8 cellular contexts compared by ENCODE assay signal in genomic region chr4:47686294-47686872, GRCh38.
A peak's percentile ranks its signal among the peaks of the same experiment; 100 is the strongest.
DNase-seq lines count a peak whose midpoint lies in the region; ATAC-seq, FAIRE-seq and TF ChIP-seq lines count a peak whose summit lies in the region.

No MANE protein-coding gene starts in this region.

- in situ Hi-C loops in ACHN (cut with HindIII; ENCODE audit: low pct_ligation_motif_present, low pct_unique_long_range_greater_than_20kb, low sequenced_read_pairs) (no loop called here), Panc1 (cut with HindIII; ENCODE audit: low pct_unique_long_range_greater_than_20kb, low sequenced_read_pairs) (no loop called here)

- intact Hi-C loops in Panc1 (cut with micrococcal nuclease; ENCODE audit: unreplicated experiment) = loop anchor here (5.0 kb wide), 2 partner anchors 151 to 246 kb away; partner anchors contain the start of gene CORIN
- intact Hi-C loops in activated T-helper 1 cell treated with anti-CD3 and anti-CD28 coated beads, Interleukin-12 subunit alpha, Interleukin-12 subunit beta, Interleukin-2, Interleukin-4 antibody, amounts not matched to agents 30 ng/mL and 10 ng/mL and 1 ng/mL, durations not matched to agents 14 hours and 24 hours and 36 hours (cut with micrococcal nuclease) = loop anchor here (1.0 kb wide), 4 partner anchors 153 to 455 kb away; no protein-coding TSS in a partner anchor

- no peaks in the 10 kb centered on the region for H3K4me1 ChIP-seq in Panc1 (ENCODE audit: control insufficient read depth, insufficient read depth, low read length)
- H3K4me1 ChIP-seq in small intestine (ENCODE audit: control insufficient read depth in 2 of 2, insufficient read depth in 1 of 2, low read depth in 1 of 2, low read length in 1 of 2) = no peaks in the 10 kb centered on the region

- H3K36me3 Mint-ChIP-seq in activated T-helper 1 cell treated with anti-CD3 and anti-CD28 coated beads, Interleukin-12 subunit alpha, Interleukin-12 subunit beta, Interleukin-2, Interleukin-4 antibody, amounts not matched to agents 30 ng/mL and 10 ng/mL and 1 ng/mL, durations not matched to agents 14 hours and 24 hours and 36 hours (ENCODE audit: low read depth) = no peaks in the 10 kb centered on the region

- no peak overlapping the region for H3K27ac ChIP-seq in Panc1 (ENCODE audit: low read length)
- no peak overlapping the region for H3K27ac ChIP-seq in small intestine (ENCODE audit: low read depth in 1 of 2, low read length in 1 of 2)

- peak; percentile 37 for DNase-seq in ACHN
- DNase-seq in Panc1 (ENCODE audit: low read depth, low spot score) = no peak
- DNase-seq in activated T-helper 1 cell treated with anti-CD3 and anti-CD28 coated beads, Interleukin-12 subunit alpha, Interleukin-12 subunit beta, Interleukin-2, Interleukin-4 antibody, amounts not matched to agents 30 ng/mL and 10 ng/mL and 1 ng/mL, durations not matched to agents 14 hours and 24 hours and 36 hours (ENCODE audit: low spot score) = peak; percentile 29
- DNase-seq in glomerular visceral epithelial cell (ENCODE audit: extremely low spot score) = peak; percentile 53
- peak; percentile 56 for DNase-seq in small intestine
- no peak for DNase-seq in cerebellar nuclear complex (lab: John Stamatoyannopoulos, UW)

- POLR2A ChIA-PET in Panc1 (lab: Charles Lee) = no interaction called here

- H3K4me3 ChIP-seq in Panc1 (ENCODE audit: low read depth in 2 of 2, low read length in 2 of 2) = no peak overlapping the region
- no peak overlapping the region for H3K4me3 ChIP-seq in small intestine (ENCODE audit: low read depth in 1 of 2, low read length in 2 of 2)

- H3K9me3 ChIP-seq in Panc1 (ENCODE audit: control insufficient read depth, insufficient read depth, low read depth, low read length) (no peaks in the 10 kb centered on the region), small intestine (ENCODE audit: control insufficient read depth, low read depth) (no peaks in the 10 kb centered on the region)

- peaks cover 8% of the 10 kb centered on the region for H3K27me3 Mint-ChIP-seq in activated T-helper 1 cell treated with anti-CD3 and anti-CD28 coated beads, Interleukin-12 subunit alpha, Interleukin-12 subunit beta, Interleukin-2, Interleukin-4 antibody, amounts not matched to agents 30 ng/mL and 10 ng/mL and 1 ng/mL, durations not matched to agents 14 hours and 24 hours and 36 hours (ENCODE audit: insufficient read depth)

- H3K4me3 Mint-ChIP-seq in activated T-helper 1 cell treated with anti-CD3 and anti-CD28 coated beads, Interleukin-12 subunit alpha, Interleukin-12 subunit beta, Interleukin-2, Interleukin-4 antibody, amounts not matched to agents 30 ng/mL and 10 ng/mL and 1 ng/mL, durations not matched to agents 14 hours and 24 hours and 36 hours = no peak overlapping the region

- no peaks in the 10 kb centered on the region for H3K4me1 Mint-ChIP-seq in activated T-helper 1 cell treated with anti-CD3 and anti-CD28 coated beads, Interleukin-12 subunit alpha, Interleukin-12 subunit beta, Interleukin-2, Interleukin-4 antibody, amounts not matched to agents 30 ng/mL and 10 ng/mL and 1 ng/mL, durations not matched to agents 14 hours and 24 hours and 36 hours (ENCODE audit: low read depth)

- FAIRE-seq in small intestine (lab: Jason Lieb, UNC) = no peak

- no TSS peak for BruUV-seq in Panc1 (replicated peaks; lab: Mats Ljungman, UMichigan)

- H3K27ac Mint-ChIP-seq in activated T-helper 1 cell treated with anti-CD3 and anti-CD28 coated beads, Interleukin-12 subunit alpha, Interleukin-12 subunit beta, Interleukin-2, Interleukin-4 antibody, amounts not matched to agents 30 ng/mL and 10 ng/mL and 1 ng/mL, durations not matched to agents 14 hours and 24 hours and 36 hours = no peak overlapping the region

- ATAC-seq in GM18508 (IDR thresholded peaks at IDR 0.05; ENCODE audit: insufficient read depth, unreplicated experiment) (peak; percentile 78), HG03108 (IDR thresholded peaks at IDR 0.05; ENCODE audit: unreplicated experiment) (peak; percentile 67), Panc1 (peak; percentile 71; the same call in 1 of the 2 replicates)

- WGBS in small intestine, 3 donors = 41 to 52% (median 44%) methylated on average over 9 of the region's 9 CpGs

- H3K36me3 ChIP-seq in Panc1 (ENCODE audit: control insufficient read depth, insufficient read depth, low read length) = no peaks in the 10 kb centered on the region
- H3K36me3 ChIP-seq in small intestine (ENCODE audit: control insufficient read depth in 2 of 2, insufficient read depth in 2 of 2, low read length in 2 of 2) = no peaks in the 10 kb centered on the region

- CTCF ChIA-PET in Panc1 (lab: Charles Lee) = interaction anchor here (2.4 kb wide), 1 partner anchor 150 kb away, joined by 8 read pairs; no protein-coding TSS in a partner anchor

- peaks cover 2% of the 10 kb centered on the region; the same call in 1 of the 2 replicates for H3K27me3 ChIP-seq in Panc1 (ENCODE audit: control insufficient read depth, insufficient read depth, low read length)
- H3K27me3 ChIP-seq in small intestine (ENCODE audit: control insufficient read depth in 2 of 2, insufficient read depth in 2 of 2, low read length in 2 of 2) = peaks cover 2% of the 10 kb centered on the region in 2 donors

- peak; percentile 82 for TF ChIP-seq CTCF in Panc1 (IDR thresholded peaks at IDR 0.05)

- H3K9me3 Mint-ChIP-seq in activated T-helper 1 cell treated with anti-CD3 and anti-CD28 coated beads, Interleukin-12 subunit alpha, Interleukin-12 subunit beta, Interleukin-2, Interleukin-4 antibody, amounts not matched to agents 30 ng/mL and 10 ng/mL and 1 ng/mL, durations not matched to agents 14 hours and 24 hours and 36 hours = no peaks in the 10 kb centered on the region

Comparison
In these comparisons a context has a peak if more than half of its experiments do, and no peak if none do; other contexts are left out.
1. DNase-seq: peak in ACHN (single experiment), activated T-helper 1 cell treated with anti-CD3 and anti-CD28 coated beads, Interleukin-12 subunit alpha, Interleukin-12 subunit beta, Interleukin-2, Interleukin-4 antibody, amounts not matched to agents 30 ng/mL and 10 ng/mL and 1 ng/mL, durations not matched to agents 14 hours and 24 hours and 36 hours (single experiment), glomerular visceral epithelial cell (single experiment) and small intestine (single experiment); none in Panc1 (single experiment) and cerebellar nuclear complex (0 of 2).
2. Peak in every context shown above with its lines, with median percentiles within 50 percentile points of each other: ATAC-seq.